Comparison of ENCODE assay signal across 2 cellular contexts in genomic region chr9:35156781-35157180, GRCh38.
TF ChIP-seq lines count a peak whose summit lies in the region.

No MANE protein-coding gene starts in this region.

TF ChIP-seq in GM23338, 12 proteins besides CTCF, POLR2A, EP300 and RAD21:
- TF ChIP-seq EZH2phosphoT487 (IDR thresholded peaks at IDR 0.05; ENCODE audit: unreplicated experiment) (no peak), JUNB (IDR thresholded peaks at IDR 0.05; ENCODE audit: unreplicated experiment) (no peak), REST (IDR thresholded peaks at IDR 0.05; ENCODE audit: unreplicated experiment) (no peak), CREB1 (CRISPR knock-in tag; IDR thresholded peaks at IDR 0.05; ENCODE audit: low read depth) (no peak), NANOG (IDR thresholded peaks at IDR 0.05; ENCODE audit: borderline replicate concordance) (no peak), STAT1 (IDR thresholded peaks at IDR 0.05; ENCODE audit: unreplicated experiment) (no peak), ETS1 (IDR thresholded peaks at IDR 0.05) (no peak), ZNF331 (CRISPR knock-in tag; IDR thresholded peaks at IDR 0.05; ENCODE audit: low read depth) (no peak), EZH2 (IDR thresholded peaks at IDR 0.05; ENCODE audit: low read depth, unreplicated experiment) (no peak), ZNF462 (CRISPR knock-in tag; IDR thresholded peaks at IDR 0.05) (no peak), ZNF114 (CRISPR knock-in tag; IDR thresholded peaks at IDR 0.05) (no peak), POLR2AphosphoS5 (IDR thresholded peaks at IDR 0.05; ENCODE audit: low read depth) (no peak)

TF ChIP-seq in H1, 55 proteins besides CTCF, POLR2A, EP300 and RAD21:
- TF ChIP-seq RFX5 (IDR thresholded peaks at IDR 0.05; ENCODE audit: borderline replicate concordance, low read depth, low read length) (no peak), CBX5 (IDR thresholded peaks at IDR 0.05; ENCODE audit: low read depth, low read length) (no peak), CEBPB (IDR thresholded peaks at IDR 0.05; ENCODE audit: low read depth, low read length) (no peak), ATF3 (IDR thresholded peaks at IDR 0.05; ENCODE audit: insufficient read depth, low read depth, low read length) (no peak), CHD1 (IDR thresholded peaks at IDR 0.05; ENCODE audit: low read depth, low read length) (no peak), ZNF274 (IDR thresholded peaks at IDR 0.05; ENCODE audit: borderline replicate concordance, extremely low read depth, low read length) (no peak), MAX (IDR thresholded peaks at IDR 0.05) (no peak), SRF (IDR thresholded peaks at IDR 0.05; ENCODE audit: low read depth, low read length) (no peak), JUN (IDR thresholded peaks at IDR 0.05; ENCODE audit: low read depth, low read length) (no peak), CREB1 (IDR thresholded peaks at IDR 0.05) (no peak), POU5F1 (IDR thresholded peaks at IDR 0.05; ENCODE audit: low read depth, low read length) (no peak), NRF1 (IDR thresholded peaks at IDR 0.05; ENCODE audit: low read depth, low read length) (no peak), KDM5A (IDR thresholded peaks at IDR 0.05; ENCODE audit: low read length) (no peak), KDM1A (IDR thresholded peaks at IDR 0.05; ENCODE audit: borderline replicate concordance, low read length) (no peak), TAF1 (IDR thresholded peaks at IDR 0.05; ENCODE audit: low read depth, low read length) (no peak), ATF2 (IDR thresholded peaks at IDR 0.05; ENCODE audit: low read length) (no peak), TCF12 (IDR thresholded peaks at IDR 0.05; ENCODE audit: low read depth, low read length) (no peak), SAP30 (IDR thresholded peaks at IDR 0.05; ENCODE audit: insufficient read depth, insufficient replicate concordance, low read length) (no peak), E2F6 (IDR thresholded peaks at IDR 0.05) (no peak)
